In genomic region chr20:30175681-30176080, GRCh38 we compare ENCODE assay signal across 11 cellular contexts.
"Had no signal": no experiment of that assay in that cellular context is flagged by ENCODE, and none has a peak within 500 bp of the region (broad histone marks: within the 10 kb centered on the region; RNA-seq: fewer than 3 reads in every experiment).

No MANE protein-coding gene starts in this region.

- H3K9ac ChIP-seq: GM23248 had no signal

- H3K27ac ChIP-seq: GM23248 had no signal

- H3K4me3 Mint-ChIP-seq: GM23338, H9, HFFc6 had no signal

- H3K27ac Mint-ChIP-seq: GM23338, H9, HFFc6 had no signal

- DNase-seq: GM23248, GOT3, H7, H9, HCEC 1CT, HFFc6 had no signal

- H3K4me1 ChIP-seq: HAP-1 had no signal

- ATAC-seq: GM23338, HCT116 had no signal

- H3K36me3 ChIP-seq: HAP-1 had no signal

- H3K4me3 ChIP-seq: GM23248, GM23338, HAP-1 had no signal

- FAIRE-seq: H1, H54 had no signal

- H3K9me3 ChIP-seq: HAP-1 had no signal

- H3K4me1 Mint-ChIP-seq: GM23338, H9 had no signal
